ENCODE assay signal across 9 cellular contexts in the genomic region with DNA sequence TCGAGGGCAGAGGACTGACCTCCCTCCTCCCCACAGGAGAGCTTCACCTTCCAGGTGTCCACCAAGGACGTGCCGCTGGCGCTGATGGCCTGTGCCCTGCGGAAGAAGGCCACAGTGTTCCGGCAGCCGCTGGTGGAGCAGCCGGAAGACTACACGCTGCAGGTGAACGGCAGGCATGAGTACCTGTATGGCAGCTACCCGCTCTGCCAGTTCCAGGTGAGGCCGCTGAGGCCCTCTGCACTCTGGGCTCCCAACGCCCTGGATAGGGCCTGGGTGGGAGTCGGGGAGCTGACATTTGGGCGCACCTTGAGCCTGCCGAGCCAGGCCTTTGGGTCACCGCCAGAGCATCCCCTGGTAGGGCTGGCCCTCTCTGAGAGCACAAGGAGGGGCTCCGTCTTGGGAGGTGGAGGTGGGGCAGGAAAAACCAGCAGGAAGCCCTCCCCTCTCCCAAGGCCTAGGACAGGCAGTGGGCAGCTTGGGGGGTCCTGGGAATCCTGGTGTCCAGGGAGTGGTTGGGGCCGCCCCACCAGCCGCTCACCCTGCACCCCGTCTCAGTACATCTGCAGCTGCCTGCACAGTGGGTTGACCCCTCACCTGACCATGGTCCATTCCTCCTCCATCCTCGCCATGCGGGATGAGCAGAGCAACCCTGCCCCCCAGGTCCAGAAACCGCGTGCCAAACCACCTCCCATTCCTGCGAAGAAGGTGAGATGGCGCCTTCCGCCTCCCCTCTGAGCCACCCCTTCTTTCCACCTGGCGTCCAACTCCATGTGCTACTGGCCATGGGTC.
A peak's percentile ranks its signal among the peaks of the same experiment; 100 is the strongest.
DNase-seq lines count a peak whose midpoint lies in the region; ATAC-seq and TF ChIP-seq lines count a peak whose summit lies in the region.
"Had no signal": no experiment of that assay in that cellular context is flagged by ENCODE, and none has a peak within 500 bp of the region (broad histone marks: within the 10 kb centered on the region; RNA-seq: fewer than 3 reads in every experiment).

No MANE protein-coding gene starts in this region.

- H3K79me2 ChIP-seq in GM23338 (replicated peaks; ENCODE audit: insufficient read depth) (no peaks in the 10 kb centered on the region), Karpas-422 (ENCODE audit: low read length) (no peaks in the 10 kb centered on the region)

- H3K27ac Mint-ChIP-seq in GM23338: no peak overlapping the region
- H3K27ac Mint-ChIP-seq in T-helper 2 cell treated with Interferon-gamma antibody and Interleukin-4, amounts not matched to agents 5 μg/mL and 100 μg/mL, for 36 hours: peak overlapping the region; percentile 93

- no peaks in the 10 kb centered on the region for H3K36me3 ChIP-seq in GM23338 (ENCODE audit: insufficient read depth)
- peaks cover 3 to 19% of the 10 kb centered on the region in 2 donors for H3K36me3 ChIP-seq in esophagus (ENCODE audit: control insufficient read depth in 2 of 2, insufficient read depth in 2 of 2, low read length in 1 of 2)
- peaks cover 8% of the 10 kb centered on the region; the same call in 1 of the 2 replicates for H3K36me3 ChIP-seq in Karpas-422 (ENCODE audit: insufficient read depth, low read length)

- H4K20me1 ChIP-seq in GM23338 (replicated peaks; ENCODE audit: insufficient read depth) (no peaks in the 10 kb centered on the region), Karpas-422 (ENCODE audit: insufficient read depth, low read depth, low read length) (no peaks in the 10 kb centered on the region)

- no peaks in the 10 kb centered on the region for H3K27me3 ChIP-seq in GM23338 (ENCODE audit: insufficient read depth)
- no peaks in the 10 kb centered on the region for H3K27me3 ChIP-seq in esophagus (ENCODE audit: control insufficient read depth in 1 of 2, insufficient read depth in 2 of 2, low read length in 2 of 2)
- no peaks in the 10 kb centered on the region for H3K27me3 ChIP-seq in Karpas-422 (ENCODE audit: low read length)

- H3K9me3 ChIP-seq in esophagus (ENCODE audit: control insufficient read depth in 2 of 2, insufficient read depth in 1 of 2, low read depth in 1 of 2, low read length in 1 of 2) (no peaks in the 10 kb centered on the region), Karpas-422 (ENCODE audit: low read length) (no peaks in the 10 kb centered on the region)

- peaks cover 18% of the 10 kb centered on the region for H3K27me3 Mint-ChIP-seq in GM23338 (ENCODE audit: insufficient read depth, low read depth, poor library complexity)
- no peaks in the 10 kb centered on the region for H3K27me3 Mint-ChIP-seq in T-helper 2 cell treated with Interferon-gamma antibody and Interleukin-4, amounts not matched to agents 5 μg/mL and 100 μg/mL, for 36 hours (ENCODE audit: low read depth)

- peaks cover 33% of the 10 kb centered on the region for H3K4me1 Mint-ChIP-seq in GM23338
- peaks cover 41% of the 10 kb centered on the region for H3K4me1 Mint-ChIP-seq in T-helper 2 cell treated with Interferon-gamma antibody and Interleukin-4, amounts not matched to agents 5 μg/mL and 100 μg/mL, for 36 hours (ENCODE audit: low read depth)

- 0 out of 2 replicates have a peak overlapping the region, but pooled peaks have one; percentile 67 for H3K27ac ChIP-seq in GM23338 (ENCODE audit: low read depth)
- peak overlapping the region; percentile 9 to 65 for H3K27ac ChIP-seq in esophagus (ENCODE audit: low read depth in 2 of 2, low read length in 1 of 2)
- H3K27ac ChIP-seq in Karpas-422 (ENCODE audit: low read length): no peak overlapping the region

- WGBS in esophagus, 2 donors: 88 to 89% methylated on average over 27 to 29 of the region's 29 CpGs

- peaks cover 4% of the 10 kb centered on the region; the same call in 2 of the 3 replicates for H3K36me3 Mint-ChIP-seq in GM23338 (ENCODE audit: low read depth)
- peaks cover 72% of the 10 kb centered on the region for H3K36me3 Mint-ChIP-seq in T-helper 2 cell treated with Interferon-gamma antibody and Interleukin-4, amounts not matched to agents 5 μg/mL and 100 μg/mL, for 36 hours (ENCODE audit: low read depth)

- H3K4me2 ChIP-seq in GM23338 (no peak overlapping the region), Karpas-422 (ENCODE audit: low read depth, low read length, poor library complexity, severe bottlenecking) (no peak overlapping the region)

- DNase-seq in GM23338 (ENCODE audit: low spot score) (no peak), Karpas-422 (no peak), NCI-H524 treated with DMSO at 0.1 percent for 48 hours (lab: John Stamatoyannopoulos, UW) (no peak), NCI-H1105 (lab: John Stamatoyannopoulos, UW) (no peak)
- no peak for DNase-seq in T-helper 2 cell treated with Interferon-gamma antibody and Interleukin-4, amounts not matched to agents 5 μg/mL and 100 μg/mL, for 36 hours (ENCODE audit: low spot score)
- DNase-seq in stimulated activated CD8-positive, alpha-beta memory T cell treated with anti-CD3 and anti-CD28 coated beads, Interleukin-4, amount 100 ng/mL, for 48 hours: peak; percentile 62
- DNase-seq: NCI-H2227 treated with DMSO at 0.1 percent for 48 hours had no signal

- H3K4me3 ChIP-seq in GM23338 (no peak overlapping the region), esophagus (ENCODE audit: low read depth in 1 of 2, low read length in 2 of 2) (peak overlapping the region in 1 of 2 donors; percentile 38), Karpas-422 (ENCODE audit: low read length) (no peak overlapping the region)

- no peak for TF ChIP-seq CTCF in GM23338 (conservative IDR thresholded peaks at IDR 0.05; ENCODE audit: low read depth in 2 of 2)

- H3F3A ChIP-seq in GM23338 (replicated peaks; ENCODE audit: low read depth): peaks cover 6% of the 10 kb centered on the region; the same call in 1 of the 2 replicates

- H3K9me2 ChIP-seq in GM23338 (ENCODE audit: insufficient read depth): no peaks in the 10 kb centered on the region
- H3K9me2 ChIP-seq in Karpas-422 (replicated peaks; ENCODE audit: insufficient read depth, low read length): no peaks in the 10 kb centered on the region

- H2AFZ ChIP-seq in GM23338 (no peak overlapping the region), Karpas-422 (ENCODE audit: low read length) (no peak overlapping the region)

- H3K9me3 Mint-ChIP-seq in GM23338: no peaks in the 10 kb centered on the region
- H3K9me3 Mint-ChIP-seq in T-helper 2 cell treated with Interferon-gamma antibody and Interleukin-4, amounts not matched to agents 5 μg/mL and 100 μg/mL, for 36 hours: no peaks in the 10 kb centered on the region

- no peak for ATAC-seq in GM23338
- no peak for ATAC-seq in HG03432 (IDR thresholded peaks at IDR 0.05; ENCODE audit: unreplicated experiment)

- H3K4me1 ChIP-seq in GM23338 (ENCODE audit: insufficient read depth) (peaks cover 22% of the 10 kb centered on the region), esophagus (ENCODE audit: control insufficient read depth in 2 of 2, insufficient read depth in 2 of 2, low read length in 1 of 2) (peaks cover 6 to 11% of the 10 kb centered on the region in 2 donors), Karpas-422 (ENCODE audit: low read length) (peaks cover 11% of the 10 kb centered on the region)

- H3K9ac ChIP-seq in Karpas-422 (ENCODE audit: low read length): no peak overlapping the region

- no peak overlapping the region for H3K4me3 Mint-ChIP-seq in GM23338
- peak overlapping the region; percentile 90 for H3K4me3 Mint-ChIP-seq in T-helper 2 cell treated with Interferon-gamma antibody and Interleukin-4, amounts not matched to agents 5 μg/mL and 100 μg/mL, for 36 hours

TF ChIP-seq in GM23338, 12 proteins besides CTCF, POLR2A, EP300 and RAD21:
- no peak for TF ChIP-seq ZNF331 (CRISPR knock-in tag; IDR thresholded peaks at IDR 0.05; ENCODE audit: low read depth)
- TF ChIP-seq, protein P1, sequence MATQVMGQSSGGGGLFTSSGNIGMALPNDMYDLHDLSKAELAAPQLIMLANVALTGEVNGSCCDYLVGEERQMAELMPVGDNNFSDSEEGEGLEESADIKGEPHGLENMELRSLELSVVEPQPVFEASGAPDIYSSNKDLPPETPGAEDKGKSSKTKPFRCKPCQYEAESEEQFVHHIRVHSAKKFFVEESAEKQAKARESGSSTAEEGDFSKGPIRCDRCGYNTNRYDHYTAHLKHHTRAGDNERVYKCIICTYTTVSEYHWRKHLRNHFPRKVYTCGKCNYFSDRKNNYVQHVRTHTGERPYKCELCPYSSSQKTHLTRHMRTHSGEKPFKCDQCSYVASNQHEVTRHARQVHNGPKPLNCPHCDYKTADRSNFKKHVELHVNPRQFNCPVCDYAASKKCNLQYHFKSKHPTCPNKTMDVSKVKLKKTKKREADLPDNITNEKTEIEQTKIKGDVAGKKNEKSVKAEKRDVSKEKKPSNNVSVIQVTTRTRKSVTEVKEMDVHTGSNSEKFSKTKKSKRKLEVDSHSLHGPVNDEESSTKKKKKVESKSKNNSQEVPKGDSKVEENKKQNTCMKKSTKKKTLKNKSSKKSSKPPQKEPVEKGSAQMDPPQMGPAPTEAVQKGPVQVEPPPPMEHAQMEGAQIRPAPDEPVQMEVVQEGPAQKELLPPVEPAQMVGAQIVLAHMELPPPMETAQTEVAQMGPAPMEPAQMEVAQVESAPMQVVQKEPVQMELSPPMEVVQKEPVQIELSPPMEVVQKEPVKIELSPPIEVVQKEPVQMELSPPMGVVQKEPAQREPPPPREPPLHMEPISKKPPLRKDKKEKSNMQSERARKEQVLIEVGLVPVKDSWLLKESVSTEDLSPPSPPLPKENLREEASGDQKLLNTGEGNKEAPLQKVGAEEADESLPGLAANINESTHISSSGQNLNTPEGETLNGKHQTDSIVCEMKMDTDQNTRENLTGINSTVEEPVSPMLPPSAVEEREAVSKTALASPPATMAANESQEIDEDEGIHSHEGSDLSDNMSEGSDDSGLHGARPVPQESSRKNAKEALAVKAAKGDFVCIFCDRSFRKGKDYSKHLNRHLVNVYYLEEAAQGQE (IDR thresholded peaks at IDR 0.05; ENCODE audit: unreplicated experiment): no peak
- no peak for TF ChIP-seq NANOG (IDR thresholded peaks at IDR 0.05; ENCODE audit: borderline replicate concordance)
- TF ChIP-seq POLR2AphosphoS5 (IDR thresholded peaks at IDR 0.05; ENCODE audit: low read depth): no peak
